In genomic region chr12:56242986-56243385, GRCh38 we compare ENCODE assay signal across 1 cellular context.
TF ChIP-seq lines count a peak whose summit lies in the region.

No MANE protein-coding gene starts in this region.

TF ChIP-seq in K562, 482 proteins besides CTCF, POLR2A, EP300 and RAD21:
- peak; percentile 43; the same call in 1 of the 2 replicates for TF ChIP-seq RBFOX2 (IDR thresholded peaks at IDR 0.05; ENCODE audit: low read depth, low read length)
- peak; percentile 26; the same call in 1 of the 2 replicates for TF ChIP-seq POLR2G (IDR thresholded peaks at IDR 0.05; ENCODE audit: low read depth, low read length)
- no peak for TF ChIP-seq PATZ1 (CRISPR knock-in tag; IDR thresholded peaks at IDR 0.05; ENCODE audit: borderline replicate concordance)
- TF ChIP-seq ZBTB33 (CRISPR knock-in tag; IDR thresholded peaks at IDR 0.05) = 0 out of 2 replicates have a peak, but pooled peaks have one; percentile 43
